Comparison of ENCODE assay signal across 11 cellular contexts in genomic region chr18:63285332-63285731, GRCh38. TPM values are rescaled to one million over a fixed set of nuclear protein-coding genes. Genes with fewer than 3 reads are reported as not detected.
A peak's percentile ranks its signal among the peaks of the same experiment; 100 is the strongest.
DNase-seq lines count a peak whose midpoint lies in the region; ATAC-seq and TF ChIP-seq lines count a peak whose summit lies in the region.
"Had no signal": no experiment of that assay in that cellular context is flagged by ENCODE, and none has a peak within 500 bp of the region (broad histone marks: within the 10 kb centered on the region; RNA-seq: fewer than 3 reads in every experiment).

No MANE protein-coding gene starts in this region.

- ATAC-seq in GM21717 (IDR thresholded peaks at IDR 0.05; ENCODE audit: unreplicated experiment) (peak; percentile 97), HG03460 (IDR thresholded peaks at IDR 0.05; ENCODE audit: unreplicated experiment) (peak; percentile 96)

- TF ChIP-seq POLR2A in sigmoid colon (IDR thresholded peaks at IDR 0.05), result no peak

- peaks cover 0 to 49% (median 43%) of the 10 kb centered on the region in 4 donors for H3K4me1 ChIP-seq in sigmoid colon

- TF ChIP-seq EP300 in sigmoid colon (IDR thresholded peaks at IDR 0.05), result no peak

- no peaks in the 10 kb centered on the region for H3K9me3 ChIP-seq in sigmoid colon

- H3K36me3 ChIP-seq in sigmoid colon, result no peaks in the 10 kb centered on the region

- H3K27ac ChIP-seq in sigmoid colon, result peak overlapping the region in 3 of 4 donors; percentile 64 to 78 (median 71)

- DNase-seq in activated CD4-positive, alpha-beta T cell treated with anti-CD3 and anti-CD28 coated beads for 48 hours, result peak; percentile 18
- DNase-seq in activated CD4-positive, alpha-beta T cell treated with anti-CD3 and anti-CD28 coated beads for 4 hours, result no peak
- DNase-seq in sigmoid colon, result no peak
- no peak for DNase-seq in DMS153 treated with DMSO at 0.1 percent for 48 hours (lab: John Stamatoyannopoulos, UW; ENCODE audit: unreplicated experiment)
- no peak for DNase-seq in NCI-H1092 treated with DMSO at 0.1 percent for 48 hours (lab: John Stamatoyannopoulos, UW)
- no peak for DNase-seq in T-helper 1 cell
- DNase-seq: GOT3; NCI-H510A treated with DMSO at 0.1 percent for 48 hours; stimulated activated CD4-positive, alpha-beta T cell treated with anti-CD3 and anti-CD28 coated beads, Interleukin-2, amount 100 ng/mL, for 48 hours had no signal

- no peak for TF ChIP-seq CTCF in sigmoid colon (IDR thresholded peaks at IDR 0.05)

- intact Hi-C loops in sigmoid colon (cut with DNase I), result no loop called here

- H3K27me3 ChIP-seq in sigmoid colon, result no peaks in the 10 kb centered on the region

- H3K4me3 ChIP-seq in sigmoid colon, result no peak overlapping the region

- 80 to 92% methylated on average over 6 of the region's 6 CpGs for WGBS in sigmoid colon, 2 donors

RNA-seq across cellular contexts. Expression of gene BCL2, which starts 34.2 kb away (rescaled TPM):
- total RNA-seq in sigmoid colon, result 10 to 100 TPM; 11.3 to 25.7 (median 18.1) TPM
- 1 to 10 TPM; 2.8 to 9.7 (median 3.6) TPM for polyA plus RNA-seq in sigmoid colon
